In the genomic region with DNA sequence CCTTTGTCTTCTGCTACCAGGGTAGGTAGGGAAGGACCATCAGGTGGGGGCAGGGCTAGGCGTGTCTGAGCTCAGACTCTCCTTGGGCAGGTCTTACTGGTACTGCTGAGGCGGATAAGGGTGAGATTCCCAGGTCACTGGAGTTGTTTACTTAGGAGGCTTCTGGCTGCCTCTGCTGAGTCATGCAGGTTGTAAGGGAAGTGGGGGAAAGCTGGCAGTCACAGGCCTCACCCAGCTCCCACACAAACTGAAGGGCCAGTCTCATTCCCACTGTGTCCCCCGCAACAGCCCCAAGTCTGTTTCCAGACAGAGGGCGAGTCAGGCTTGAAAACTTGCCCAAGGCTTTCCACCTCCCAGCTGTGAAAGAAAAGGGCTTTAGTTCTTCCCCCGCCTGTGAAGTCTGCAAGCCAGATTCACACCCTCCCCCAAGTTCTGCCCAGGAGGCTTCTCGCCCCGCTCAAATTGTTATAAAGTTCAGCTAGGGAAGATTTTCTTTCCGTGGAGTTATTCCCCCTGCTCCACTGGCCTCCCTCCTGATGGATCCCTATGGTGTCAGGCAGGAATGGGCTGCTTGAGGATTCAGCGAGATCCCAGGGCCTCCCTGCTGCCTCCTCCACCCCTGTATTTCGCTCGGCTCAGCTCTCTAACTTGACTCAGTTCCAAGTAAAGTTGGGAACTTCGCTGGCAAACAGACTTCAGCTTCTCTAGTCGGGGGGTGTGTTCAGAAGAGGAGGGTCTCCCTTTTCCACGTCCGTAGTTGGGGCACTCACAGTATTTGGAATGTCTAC, we compare ENCODE assay signal across 1 cellular context.
TF ChIP-seq lines count a peak whose summit lies in the region.

No MANE protein-coding gene starts in this region.

TF ChIP-seq in HCT116, 20 proteins besides CTCF, POLR2A, EP300 and RAD21:
- TF ChIP-seq CEBPB (IDR thresholded peaks at IDR 0.05; ENCODE audit: low read depth), result no peak
- TF ChIP-seq YY1 (IDR thresholded peaks at IDR 0.05; ENCODE audit: extremely low read depth, insufficient replicate concordance, low read depth, low read length), result peak; percentile 32
- peak; percentile 59 for TF ChIP-seq FOSL1 (IDR thresholded peaks at IDR 0.05; ENCODE audit: low read depth)
- no peak for TF ChIP-seq ZBTB33 (IDR thresholded peaks at IDR 0.05; ENCODE audit: extremely low read depth, insufficient replicate concordance, low read length)
- 0 out of 2 replicates have a peak, but pooled peaks have one; percentile 62 for TF ChIP-seq CBX3 (IDR thresholded peaks at IDR 0.05; ENCODE audit: low read depth)
- no peak for TF ChIP-seq EZH2 (IDR thresholded peaks at IDR 0.05)
- TF ChIP-seq EGR1 (IDR thresholded peaks at IDR 0.05; ENCODE audit: low read depth), result no peak
- TF ChIP-seq ZNF274 (IDR thresholded peaks at IDR 0.05; ENCODE audit: low read depth, low read length), result no peak
- TF ChIP-seq SRF (IDR thresholded peaks at IDR 0.05; ENCODE audit: low read depth), result no peak
- TF ChIP-seq, protein P1, sequence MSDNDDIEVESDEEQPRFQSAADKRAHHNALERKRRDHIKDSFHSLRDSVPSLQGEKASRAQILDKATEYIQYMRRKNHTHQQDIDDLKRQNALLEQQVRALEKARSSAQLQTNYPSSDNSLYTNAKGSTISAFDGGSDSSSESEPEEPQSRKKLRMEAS (IDR thresholded peaks at IDR 0.05), result peak; percentile 34; the same call in 1 of the 2 replicates
- peak; percentile 46; the same call in 1 of the 2 replicates for TF ChIP-seq POLR2AphosphoS5 (IDR thresholded peaks at IDR 0.05; ENCODE audit: low read depth, low read length)
- no peak for TF ChIP-seq EZH2phosphoT487 (IDR thresholded peaks at IDR 0.05; ENCODE audit: borderline replicate concordance)
- no peak; the same call in 1 of the 2 replicates for TF ChIP-seq ZFX (IDR thresholded peaks at IDR 0.05)
- no peak for TF ChIP-seq TCF7L2 (IDR thresholded peaks at IDR 0.05; ENCODE audit: borderline replicate concordance, extremely low read depth, insufficient read depth, insufficient read length)
- TF ChIP-seq REST (IDR thresholded peaks at IDR 0.05; ENCODE audit: low read depth), result no peak
- peak; percentile 60 for TF ChIP-seq JUND (IDR thresholded peaks at IDR 0.05)
- TF ChIP-seq SIN3A (IDR thresholded peaks at IDR 0.05; ENCODE audit: low read depth), result no peak
- TF ChIP-seq SP1 (IDR thresholded peaks at IDR 0.05; ENCODE audit: low read depth), result peak; percentile 52
- TF ChIP-seq, protein P2, sequence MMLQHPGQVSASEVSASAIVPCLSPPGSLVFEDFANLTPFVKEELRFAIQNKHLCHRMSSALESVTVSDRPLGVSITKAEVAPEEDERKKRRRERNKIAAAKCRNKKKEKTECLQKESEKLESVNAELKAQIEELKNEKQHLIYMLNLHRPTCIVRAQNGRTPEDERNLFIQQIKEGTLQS (IDR thresholded peaks at IDR 0.05), result no peak
- no peak for TF ChIP-seq ELF1 (IDR thresholded peaks at IDR 0.05; ENCODE audit: borderline replicate concordance, low read depth)
